1 cellular context compared by ENCODE assay signal in genomic region chr1:21035794-21036193, GRCh38.
A peak's percentile ranks its signal among the peaks of the same experiment; 100 is the strongest.
TF ChIP-seq lines count a peak whose summit lies in the region.

No MANE protein-coding gene starts in this region.

TF ChIP-seq in K562, 482 proteins besides CTCF, POLR2A, EP300 and RAD21 (continued from another document):
- no peak for TF ChIP-seq ELK1 (CRISPR knock-in tag; IDR thresholded peaks at IDR 0.05)
- no peak for TF ChIP-seq ZNF507 (tag; conservative IDR thresholded peaks at IDR 0.05)
- TF ChIP-seq HNRNPL (IDR thresholded peaks at IDR 0.05; ENCODE audit: low read depth, low read length), result no peak
- peak; percentile 34; the same call in 1 of the 2 replicates for TF ChIP-seq TFAP4 (CRISPR knock-in tag; IDR thresholded peaks at IDR 0.05; ENCODE audit: borderline replicate concordance)
- no peak for TF ChIP-seq KLF6 (CRISPR knock-in tag; IDR thresholded peaks at IDR 0.05; ENCODE audit: borderline replicate concordance)
- no peak for TF ChIP-seq CREM (IDR thresholded peaks at IDR 0.05; ENCODE audit: low read depth)
- TF ChIP-seq HSF4 (CRISPR knock-in tag; IDR thresholded peaks at IDR 0.05; ENCODE audit: borderline replicate concordance), result no peak
- TF ChIP-seq MYNN (IDR thresholded peaks at IDR 0.05), result no peak
- no peak for TF ChIP-seq MYNN (CRISPR knock-in tag; IDR thresholded peaks at IDR 0.05)
- TF ChIP-seq YY1 (IDR thresholded peaks at IDR 0.05; ENCODE audit: borderline replicate concordance in 1 of 3, control insufficient read depth in 1 of 3, extremely low read depth in 1 of 3, insufficient read depth in 3 of 3, insufficient read length in 1 of 3, insufficient replicate concordance in 2 of 3, low read depth in 1 of 3, low read length in 2 of 3), result no peak
- no peak for TF ChIP-seq ARID3B (CRISPR knock-in tag; IDR thresholded peaks at IDR 0.05; ENCODE audit: borderline replicate concordance)
- no peak for TF ChIP-seq PREB (CRISPR knock-in tag; IDR thresholded peaks at IDR 0.05)
- TF ChIP-seq RBM22 (IDR thresholded peaks at IDR 0.05; ENCODE audit: low read depth, low read length, poor library complexity, severe bottlenecking), result no peak
- TF ChIP-seq ILF3 (IDR thresholded peaks at IDR 0.05; ENCODE audit: borderline replicate concordance), result no peak
- TF ChIP-seq ZNF699 (CRISPR knock-in tag; IDR thresholded peaks at IDR 0.05; ENCODE audit: insufficient replicate concordance), result no peak
- TF ChIP-seq ZNF146 (CRISPR knock-in tag; IDR thresholded peaks at IDR 0.05; ENCODE audit: unreplicated experiment), result no peak
- TF ChIP-seq COPS2 (conservative IDR thresholded peaks at IDR 0.05), result no peak
- TF ChIP-seq TRIM28 (IDR thresholded peaks at IDR 0.05), result peak; percentile 69
- TF ChIP-seq CSDE1 (IDR thresholded peaks at IDR 0.05), result no peak
- TF ChIP-seq ZNF395 (CRISPR knock-in tag; IDR thresholded peaks at IDR 0.05), result no peak
- no peak for TF ChIP-seq ZFPM2 (CRISPR knock-in tag; IDR thresholded peaks at IDR 0.05)
- TF ChIP-seq ZEB2 (IDR thresholded peaks at IDR 0.05), result no peak
- no peak for TF ChIP-seq SFPQ (IDR thresholded peaks at IDR 0.05; ENCODE audit: low read depth, low read length)
- no peak for TF ChIP-seq FOXJ3 (CRISPR knock-in tag; IDR thresholded peaks at IDR 0.05)
- TF ChIP-seq ZNF696 (CRISPR knock-in tag; conservative IDR thresholded peaks at IDR 0.05), result no peak
- no peak for TF ChIP-seq JUN (IDR thresholded peaks at IDR 0.05; ENCODE audit: borderline replicate concordance, low read depth, low read length)
- no peak for TF ChIP-seq JUN (CRISPR knock-in tag; IDR thresholded peaks at IDR 0.05; ENCODE audit: borderline replicate concordance)
- no peak for TF ChIP-seq ZNF384 (IDR thresholded peaks at IDR 0.05; ENCODE audit: low read depth, low read length)
